25 cellular contexts compared by ENCODE assay signal in genomic region chr18:66971951-66972350, GRCh38.
"Had no signal": no experiment of that assay in that cellular context is flagged by ENCODE, and none has a peak within 500 bp of the region (broad histone marks: within the 10 kb centered on the region; RNA-seq: fewer than 3 reads in every experiment).

No MANE protein-coding gene starts in this region.

- H3K27me3 ChIP-seq: ascending aorta, breast epithelium, gastrocnemius medialis, heart left ventricle, ovary, tibial nerve had no signal

- DNase-seq: activated CD4-positive, CD25-positive, alpha-beta regulatory T cell treated with anti-CD3 and anti-CD28 coated beads, Interleukin-2, amount 50 U/mL, for 72 hours; activated CD8-positive, alpha-beta memory T cell treated with anti-CD3 and anti-CD28 coated beads for 24 hours; activated CD8-positive, alpha-beta memory T cell treated with anti-CD3 and anti-CD28 coated beads, Interleukin-2, amount 50 U/mL, for 48 hours; activated effector memory CD4-positive, alpha-beta T cell treated with Interleukin-2 at 50 U/mL for 16 hours; activated T-cell treated with anti-CD3 and anti-CD28 coated beads, Interleukin-2, amount 50 U/mL, for 48 hours; cerebellar nuclear complex; effector CD4-positive, alpha-beta T cell; gastrocnemius medialis; heart left ventricle; immature natural killer cell; kidney glomerular epithelial cell; mucosa of descending colon; naive B cell; ovary; psoas muscle; right cardiac atrium had no signal

- H3K9me3 ChIP-seq: breast epithelium, gastrocnemius medialis, mucosa of descending colon, ovary, psoas muscle, tibial nerve had no signal

- H3K9me3 Mint-ChIP-seq: activated naive CD4-positive, alpha-beta T cell treated with anti-CD3 and anti-CD28 coated beads, Interleukin-2, amount 50 U/mL, for 24 hours; neural crest cell; stimulated activated naive CD8-positive, alpha-beta T cell treated with anti-CD3 and anti-CD28 coated beads, Interleukin-15, Interleukin-2, amounts not matched to agents 100 ng/mL and 50 ng/mL, for 24 hours had no signal

- H3K36me3 Mint-ChIP-seq: activated naive CD4-positive, alpha-beta T cell treated with anti-CD3 and anti-CD28 coated beads, Interleukin-2, amount 50 U/mL, for 24 hours; immature natural killer cell; memory B cell; naive B cell had no signal

- H3K4me1 ChIP-seq: ascending aorta, breast epithelium, gastrocnemius medialis, heart left ventricle, psoas muscle, tibial nerve had no signal

- H3K27me3 Mint-ChIP-seq: activated naive CD4-positive, alpha-beta T cell treated with anti-CD3 and anti-CD28 coated beads, Interleukin-2, amount 50 U/mL, for 24 hours; memory B cell; naive B cell; stimulated activated naive CD8-positive, alpha-beta T cell treated with anti-CD3 and anti-CD28 coated beads, Interleukin-15, Interleukin-2, amounts not matched to agents 100 ng/mL and 50 ng/mL, for 24 hours had no signal

- H3K36me3 ChIP-seq: ascending aorta, breast epithelium, gastrocnemius medialis, heart left ventricle, ovary, tibial nerve had no signal

- H3K4me3 Mint-ChIP-seq: activated naive CD4-positive, alpha-beta T cell treated with anti-CD3 and anti-CD28 coated beads, Interleukin-2, amount 50 U/mL, for 24 hours; immature natural killer cell; memory B cell; naive B cell; neural crest cell; stimulated activated naive CD8-positive, alpha-beta T cell treated with anti-CD3 and anti-CD28 coated beads, Interleukin-15, Interleukin-2, amounts not matched to agents 100 ng/mL and 50 ng/mL, for 24 hours had no signal

- H3K27ac ChIP-seq: ascending aorta, breast epithelium, gastrocnemius medialis, heart left ventricle, ovary, psoas muscle, tibial nerve, VCaP had no signal

- H3K27ac Mint-ChIP-seq: activated naive CD4-positive, alpha-beta T cell treated with anti-CD3 and anti-CD28 coated beads, Interleukin-2, amount 50 U/mL, for 24 hours; immature natural killer cell; memory B cell; naive B cell; stimulated activated naive CD8-positive, alpha-beta T cell treated with anti-CD3 and anti-CD28 coated beads, Interleukin-15, Interleukin-2, amounts not matched to agents 100 ng/mL and 50 ng/mL, for 24 hours had no signal

- H3K4me1 Mint-ChIP-seq: activated naive CD4-positive, alpha-beta T cell treated with anti-CD3 and anti-CD28 coated beads, Interleukin-2, amount 50 U/mL, for 24 hours; immature natural killer cell; memory B cell; naive B cell had no signal

- H3K4me3 ChIP-seq: ascending aorta, breast epithelium, gastrocnemius medialis, heart left ventricle, mucosa of descending colon, ovary, psoas muscle, tibial nerve had no signal

- ATAC-seq: esophagus mucosa, gastrocnemius medialis, heart left ventricle, mucosa of descending colon, psoas muscle, right cardiac atrium had no signal
